ENCODE assay signal across 11 cellular contexts in genomic region chrX:1242901-1243402, GRCh38. TPM values are rescaled to one million over a fixed set of nuclear protein-coding genes. Genes with fewer than 3 reads are reported as not detected.
DNase-seq lines count a peak whose midpoint lies in the region; ATAC-seq, FAIRE-seq and TF ChIP-seq lines count a peak whose summit lies in the region.
"Had no signal": no experiment of that assay in that cellular context is flagged by ENCODE, and none has a peak within 500 bp of the region (broad histone marks: within the 10 kb centered on the region; RNA-seq: fewer than 3 reads in every experiment).

No MANE protein-coding gene starts in this region.

- ATAC-seq in activated T-cell treated with anti-CD3 and anti-CD28 coated beads, Interleukin-2, amount 50 U/mL, for 4 hours = peak; percentile 70 to 82
- ATAC-seq in HG03095 (IDR thresholded peaks at IDR 0.05; ENCODE audit: unreplicated experiment) = no peak

- no peak overlapping the region for H2AFZ ChIP-seq in mesenchymal stem cell (ENCODE audit: low read depth, low read length)

- no peak for TF ChIP-seq CTCF in HEK293 (tag by site-specific recombination; IDR thresholded peaks at IDR 0.05)

- H3K4me1 Mint-ChIP-seq in activated T-cell treated with anti-CD3 and anti-CD28 coated beads, Interleukin-2, amount 50 U/mL, for 4 hours (ENCODE audit: low read depth) = peaks cover 23% of the 10 kb centered on the region

- FAIRE-seq in RCC 7860 (lab: Jason Lieb, UNC) = no peak

- H4K8ac ChIP-seq in mesenchymal stem cell (ENCODE audit: low read length) = no peak overlapping the region

- no peak overlapping the region for H2BK12ac ChIP-seq in mesenchymal stem cell (ENCODE audit: low read length in 2 of 2)

- H3K4me1 ChIP-seq in HEK293 (ENCODE audit: control insufficient read depth, insufficient read depth, low read length) (no peaks in the 10 kb centered on the region), mesenchymal stem cell (ENCODE audit: control insufficient read depth, insufficient read depth, low read depth, low read length) (peaks cover 4% of the 10 kb centered on the region)
- H3K4me1 ChIP-seq: colonic mucosa had no signal

- H3K14ac ChIP-seq in mesenchymal stem cell (ENCODE audit: low read length in 2 of 2) = no peak overlapping the region

- no peak overlapping the region for H2AK5ac ChIP-seq in mesenchymal stem cell (ENCODE audit: low read length, severe bottlenecking)

- H3K23ac ChIP-seq in mesenchymal stem cell (ENCODE audit: low read length in 2 of 2) = no peak overlapping the region

- H3K79me1 ChIP-seq in mesenchymal stem cell (replicated peaks; ENCODE audit: low read length, poor library complexity, severe bottlenecking) = no peaks in the 10 kb centered on the region

- POLR2A ChIA-PET in HEK293 (lab: Yijun Ruan, JAX) = no interaction called here

- H3K27me3 Mint-ChIP-seq in activated T-cell treated with anti-CD3 and anti-CD28 coated beads, Interleukin-2, amount 50 U/mL, for 4 hours (ENCODE audit: low read depth) = no peaks in the 10 kb centered on the region

- H2BK120ac ChIP-seq in mesenchymal stem cell (ENCODE audit: low read depth, low read length) = no peak overlapping the region

- 45% methylated on average over 8 of the region's 8 CpGs for WGBS in mesenchymal stem cell

- H2BK15ac ChIP-seq in mesenchymal stem cell (ENCODE audit: low read depth, poor library complexity, severe bottlenecking) = no peak overlapping the region

- H3K4me3 Mint-ChIP-seq in activated T-cell treated with anti-CD3 and anti-CD28 coated beads, Interleukin-2, amount 50 U/mL, for 4 hours = no peak overlapping the region

- H3K4me2 ChIP-seq in mesenchymal stem cell (ENCODE audit: low read length, poor library complexity, severe bottlenecking) = peak overlapping the region; percentile 29

- no peak overlapping the region for H3K27ac ChIP-seq in HEK293 (ENCODE audit: extremely low read depth, low read depth, low read length)
- H3K27ac ChIP-seq in mesenchymal stem cell (ENCODE audit: low read length, poor library complexity, severe bottlenecking) = peak overlapping the region; percentile 43
- H3K27ac ChIP-seq: colonic mucosa had no signal

- H4K91ac ChIP-seq in mesenchymal stem cell (ENCODE audit: low read length) = no peak overlapping the region

- CTCF ChIA-PET in HEK293 (lab: Yijun Ruan, JAX) = no interaction called here

- H3K9me3 ChIP-seq in HEK293 (ENCODE audit: control insufficient read depth, insufficient read depth, low read depth, low read length) (no peaks in the 10 kb centered on the region), mesenchymal stem cell (ENCODE audit: control insufficient read depth, low read length) (no peaks in the 10 kb centered on the region)
- H3K9me3 ChIP-seq: colonic mucosa had no signal

- H3K4me3 ChIP-seq in HEK293 (ENCODE audit: low read depth, low read length) = no peak overlapping the region
- no peak overlapping the region for H3K4me3 ChIP-seq in mesenchymal stem cell (ENCODE audit: insufficient read depth in 1 of 2, low read depth in 1 of 2, low read length in 2 of 2)
- H3K4me3 ChIP-seq: colonic mucosa had no signal

- DNase-seq in CD1c-positive myeloid dendritic cell (ENCODE audit: extremely low spot score) (peak; percentile 56), mesenchymal stem cell (no peak), HT-29 (ENCODE audit: low spot score) (no peak), RCC 7860 (ENCODE audit: low spot score) (no peak), putamen (ENCODE audit: low spot score) (no peak)
- DNase-seq in activated T-cell treated with anti-CD3 and anti-CD28 coated beads, Interleukin-2, amount 50 U/mL, for 4 hours = no peak
- DNase-seq: colonic mucosa, IMR-90, occipital lobe had no signal

- H3K9ac ChIP-seq in mesenchymal stem cell (ENCODE audit: low read length) = no peak overlapping the region

- peaks cover 0 to 3% of the 10 kb centered on the region in 2 experiments for H3K27me3 ChIP-seq in mesenchymal stem cell (ENCODE audit: control insufficient read depth in 1 of 2, insufficient read depth in 1 of 2, low read length in 2 of 2)
- H3K27me3 ChIP-seq: colonic mucosa had no signal

- H3K18ac ChIP-seq in mesenchymal stem cell (ENCODE audit: low read depth in 1 of 2, low read length in 2 of 2) = no peak overlapping the region

- no peak overlapping the region for H2BK5ac ChIP-seq in mesenchymal stem cell (ENCODE audit: low read depth, low read length, poor library complexity, severe bottlenecking)

- H3K36me3 ChIP-seq in HEK293 (ENCODE audit: control insufficient read depth in 2 of 2, insufficient read depth in 1 of 2, low read length in 2 of 2) (no peaks in the 10 kb centered on the region), mesenchymal stem cell (ENCODE audit: control insufficient read depth in 1 of 2, insufficient read depth in 2 of 2, low read depth in 1 of 2, low read length in 2 of 2) (no peaks in the 10 kb centered on the region)
- H3K36me3 ChIP-seq: colonic mucosa had no signal

- H3K4ac ChIP-seq in mesenchymal stem cell (ENCODE audit: low read depth in 1 of 2, low read length in 2 of 2) = no peak overlapping the region

- no peaks in the 10 kb centered on the region for H3K36me3 Mint-ChIP-seq in activated T-cell treated with anti-CD3 and anti-CD28 coated beads, Interleukin-2, amount 50 U/mL, for 4 hours (ENCODE audit: insufficient read depth)

- no peaks in the 10 kb centered on the region for H3K9me3 Mint-ChIP-seq in activated T-cell treated with anti-CD3 and anti-CD28 coated beads, Interleukin-2, amount 50 U/mL, for 4 hours

TF ChIP-seq in HEK293, 187 proteins besides CTCF, POLR2A, EP300 and RAD21 (continues in another document):
- no peak for TF ChIP-seq ZNF664 (tag by site-specific recombination; IDR thresholded peaks at IDR 0.05)
- no peak for TF ChIP-seq ZNF202 (tag by site-specific recombination; IDR thresholded peaks at IDR 0.05; ENCODE audit: borderline replicate concordance)
- no peak for TF ChIP-seq REST (tag by site-specific recombination; IDR thresholded peaks at IDR 0.05)
- no peak for TF ChIP-seq ATF2 (tag by site-specific recombination; IDR thresholded peaks at IDR 0.05; ENCODE audit: low read depth)
- no peak for TF ChIP-seq ZNF350 (tag by site-specific recombination; IDR thresholded peaks at IDR 0.05)
- no peak for TF ChIP-seq ZNF16 (tag by site-specific recombination; IDR thresholded peaks at IDR 0.05; ENCODE audit: low read depth)
- peak; percentile 19; the same call in 1 of the 2 replicates for TF ChIP-seq EGR2 (tag by site-specific recombination; IDR thresholded peaks at IDR 0.05; ENCODE audit: low read depth)
- no peak for TF ChIP-seq ZNF335 (tag by site-specific recombination; conservative IDR thresholded peaks at IDR 0.05)
- TF ChIP-seq IKZF3 (tag by site-specific recombination; IDR thresholded peaks at IDR 0.05) = no peak
- TF ChIP-seq KLF17 (tag by site-specific recombination; IDR thresholded peaks at IDR 0.05) = peak; percentile 56; the same call in 1 of the 2 replicates

RNA-seq across cellular contexts. Expression of gene CSF2RA, which starts 25.7 kb away (rescaled TPM):
- under 1 TPM; 0.20 to 0.98 (median 0.69) TPM for total RNA-seq in activated T-cell treated with anti-CD3 and anti-CD28 coated beads, Interleukin-2, amount 50 U/mL, for 4 hours
- polyA plus RNA-seq in mesenchymal stem cell (2013, experiment 1 of 2) = 0.43 TPM
- 0.55 TPM for polyA plus RNA-seq in mesenchymal stem cell (2013, experiment 2 of 2)
- not detected in 2 replicates for total RNA-seq in HT-29 (2014; rRNA removed; shearing (Covaris generic))
- total RNA-seq: IMR-90 had no signal
- polyA plus RNA-seq: IMR-90 had no signal

RNA-seq across cellular contexts. Expression of gene CRLF2, which starts 30.5 kb away (rescaled TPM):
- total RNA-seq in activated T-cell treated with anti-CD3 and anti-CD28 coated beads, Interleukin-2, amount 50 U/mL, for 4 hours = under 1 TPM in 2 of 3 donors, not detected in 1; 0.30 to 0.38 TPM
- 0.22 TPM for polyA plus RNA-seq in mesenchymal stem cell (2013, experiment 1 of 2)
- polyA plus RNA-seq in mesenchymal stem cell (2013, experiment 2 of 2) = 0.19 TPM
- not detected in 2 replicates for total RNA-seq in HT-29 (2014; rRNA removed; shearing (Covaris generic))
- total RNA-seq: IMR-90, occipital lobe had no signal
- polyA plus RNA-seq: IMR-90 had no signal
